In genomic region chr1:26279598-26280332, GRCh38 we compare ENCODE assay signal across 8 cellular contexts. TPM values are rescaled to one million over a fixed set of nuclear protein-coding genes. Genes with fewer than 3 reads are reported as not detected.
A peak's percentile ranks its signal among the peaks of the same experiment; 100 is the strongest.
DNase-seq lines count a peak whose midpoint lies in the region; ATAC-seq, FAIRE-seq and TF ChIP-seq lines count a peak whose summit lies in the region.

Gene SH3BGRL3, plus strand, starts transcription at chr1:26280086. Its CDS starts 70 bp downstream, at chr1:26280156.

- H3K9me3 ChIP-seq in BLaER1: no peaks in the 10 kb centered on the region
- H3K9me3 ChIP-seq in H1 (ENCODE audit: insufficient read depth in 2 of 2, low read depth in 1 of 2, low read length in 1 of 2): no peaks in the 10 kb centered on the region

- no peaks in the 10 kb centered on the region for H3K27me3 ChIP-seq in BLaER1
- no peaks in the 10 kb centered on the region for H3K27me3 ChIP-seq in H1 (replicated peaks in 1 of 4; ENCODE audit: control insufficient read depth in 3 of 4, extremely low read depth in 1 of 4, insufficient read depth in 3 of 4, low read length in 3 of 4)
- H3K27me3 ChIP-seq in mesendoderm (ENCODE audit: insufficient read depth, low read length, poor library complexity): no peaks in the 10 kb centered on the region

- H3K4me3 ChIP-seq in BLaER1 (peak within 1 kb of the TSS; percentile 86), H1 (ENCODE audit: extremely low read depth in 1 of 4, insufficient read depth in 2 of 4, low read depth in 3 of 4, low read length in 4 of 4) (peak within 1 kb of the TSS; percentile 64 to 69 (median 64)), mesendoderm (ENCODE audit: low read length) (peak within 1 kb of the TSS; percentile 50)

- peak; percentile 48 to 51 for TF ChIP-seq RAD21 in H1 (IDR thresholded peaks at IDR 0.05 in 1 of 2, conservative IDR thresholded peaks at IDR 0.05 in 1 of 2; ENCODE audit: low read depth in 2 of 2, low read length in 2 of 2)

- H2BK5ac ChIP-seq in H1 (ENCODE audit: low read depth, low read length) (peak within 1 kb of the TSS; percentile 73; the same call in 1 of the 2 replicates), mesendoderm (ENCODE audit: low read length) (no peak within 1 kb of the TSS)

- peak in 1 of 2 experiments; percentile 63; a peak in 1 of 3 replicates for TF ChIP-seq POLR2A in H1 (IDR thresholded peaks at IDR 0.05; ENCODE audit: control extremely low read depth in 1 of 2, low read depth in 2 of 2, low read length in 2 of 2)

- FAIRE-seq in H1 (lab: Jason Lieb, UNC): no peak

- peak within 1 kb of the TSS; percentile 82 for H4K5ac ChIP-seq in H1 (ENCODE audit: insufficient read length, low read depth, low read length)
- H4K5ac ChIP-seq in mesendoderm (ENCODE audit: low read length): no peak within 1 kb of the TSS

- no peak within 1 kb of the TSS for H2BK12ac ChIP-seq in H1 (ENCODE audit: low read depth, low read length)

- H3K23me2 ChIP-seq in H1 (ENCODE audit: low read depth, low read length): peaks cover 9% of the 10 kb centered on the region; the same call in 1 of the 2 replicates

- peak in 2 of 3 experiments; percentile 57 to 75; a peak in 3 of 4 replicates for TF ChIP-seq CTCF in H1 (IDR thresholded peaks at IDR 0.05; ENCODE audit: control extremely low read depth in 1 of 3, insufficient read depth in 1 of 3, low read depth in 1 of 3, low read length in 3 of 3)

- ATAC-seq in HG03460 (IDR thresholded peaks at IDR 0.05; ENCODE audit: unreplicated experiment): peak; percentile 58

- peak within 1 kb of the TSS; percentile 96 for H3K4me2 ChIP-seq in BLaER1
- H3K4me2 ChIP-seq in H1 (ENCODE audit: insufficient read depth in 1 of 2, low read depth in 2 of 2, low read length in 2 of 2): peak within 1 kb of the TSS; percentile 60 to 88
- peak within 1 kb of the TSS; percentile 78 for H3K4me2 ChIP-seq in mesendoderm (ENCODE audit: low read length)

- H3K79me1 ChIP-seq in H1 (ENCODE audit: low read depth, low read length) (no peaks in the 10 kb centered on the region), mesendoderm (ENCODE audit: low read length) (peaks cover 1% of the 10 kb centered on the region)

- H2BK120ac ChIP-seq in H1 (replicated peaks; ENCODE audit: low read depth, low read length): no peak within 1 kb of the TSS
- H2BK120ac ChIP-seq in mesendoderm (ENCODE audit: low read depth, low read length): no peak within 1 kb of the TSS

- H3K56ac ChIP-seq in H1 (replicated peaks; ENCODE audit: insufficient read length, low read depth, low read length) (peak within 1 kb of the TSS; percentile 74), mesendoderm (ENCODE audit: low read length) (peak within 1 kb of the TSS; percentile 91)

- H3K18ac ChIP-seq in H1 (ENCODE audit: extremely low read depth, low read length) (peak within 1 kb of the TSS; percentile 80), mesendoderm (ENCODE audit: low read length) (peak within 1 kb of the TSS; percentile 33)

- H3K27ac ChIP-seq in BLaER1 (peak within 1 kb of the TSS; percentile 98), H1 (ENCODE audit: low read depth, low read length) (peak within 1 kb of the TSS; percentile 26; the same call in 1 of the 2 replicates), mesendoderm (ENCODE audit: low read depth, low read length) (peak within 1 kb of the TSS; percentile 39)

- H4K20me1 ChIP-seq in BLaER1 (peaks cover 31% of the 10 kb centered on the region), H1 (replicated peaks in 1 of 2; ENCODE audit: control insufficient read depth in 1 of 2, insufficient read depth in 2 of 2, low read length in 2 of 2) (peaks cover 6 to 17% of the 10 kb centered on the region in 2 experiments)

- H2AFZ ChIP-seq in H1 (ENCODE audit: low read length): no peak within 1 kb of the TSS

- H2BK15ac ChIP-seq in H1 (ENCODE audit: low read length) (peak within 1 kb of the TSS; percentile 88; the same call in 1 of the 2 replicates), mesendoderm (replicated peaks; ENCODE audit: low read depth) (no peak within 1 kb of the TSS)

- DNase-seq in GM19238 (ENCODE audit: insufficient read length, low spot score) (peak; percentile 89), NOMO-1 (lab: John Stamatoyannopoulos, UW; ENCODE audit: unreplicated experiment in 2 of 2) (peak; percentile 87 to 93), H1 (ENCODE audit: low read depth in 1 of 2, low spot score in 2 of 2) (peak in 1 of 2 experiments; percentile 85), mesendoderm (peak; percentile 93)
- peak in 2 of 3 experiments; percentile 74 to 79 for DNase-seq in activated CD8-positive, alpha-beta memory T cell treated with anti-CD3 and anti-CD28 coated beads for 48 hours (ENCODE audit: low read depth in 2 of 3, low spot score in 2 of 3)
- DNase-seq in stimulated activated CD8-positive, alpha-beta memory T cell treated with anti-CD3 and anti-CD28 coated beads, Interleukin-15, amount 100 ng/mL, for 1 hour (ENCODE audit: low read depth): peak; percentile 61

- H3K4me1 ChIP-seq in BLaER1: peaks cover 89% of the 10 kb centered on the region
- H3K4me1 ChIP-seq in H1 (replicated peaks in 1 of 4; ENCODE audit: control insufficient read depth in 3 of 4, insufficient read depth in 4 of 4, low read length in 3 of 4): peaks cover 10 to 33% (median 21%) of the 10 kb centered on the region in 4 experiments
- H3K4me1 ChIP-seq in mesendoderm (ENCODE audit: control insufficient read depth, low read depth, low read length): peaks cover 13% of the 10 kb centered on the region

- H3K36me3 ChIP-seq in BLaER1: peaks cover 67% of the 10 kb centered on the region
- H3K36me3 ChIP-seq in H1 (ENCODE audit: control insufficient read depth in 2 of 4, insufficient read depth in 4 of 4, low read length in 3 of 4): peaks cover 18 to 25% (median 22%) of the 10 kb centered on the region in 4 experiments
- peaks cover 15% of the 10 kb centered on the region for H3K36me3 ChIP-seq in mesendoderm (ENCODE audit: control insufficient read depth, insufficient read depth, low read length)

- H3K23ac ChIP-seq in H1 (ENCODE audit: insufficient read length): no peak within 1 kb of the TSS
- H3K23ac ChIP-seq in mesendoderm (ENCODE audit: low read length): peak within 1 kb of the TSS; percentile 75

- peak within 1 kb of the TSS; percentile 79 for H3K4ac ChIP-seq in H1 (replicated peaks; ENCODE audit: insufficient read length, low read depth, low read length)
- no peak within 1 kb of the TSS for H3K4ac ChIP-seq in mesendoderm (ENCODE audit: low read depth, low read length)

- no peak for TF ChIP-seq EP300 in H1 (IDR thresholded peaks at IDR 0.05; ENCODE audit: borderline replicate concordance in 1 of 2, low read depth in 2 of 2, low read length in 2 of 2)

- H4K8ac ChIP-seq in H1 (ENCODE audit: extremely low read depth, insufficient read depth, low read length) (peak within 1 kb of the TSS; percentile 84), mesendoderm (ENCODE audit: low read depth, low read length) (no peak within 1 kb of the TSS)

- H2AK5ac ChIP-seq in H1 (ENCODE audit: low read depth, low read length): no peak within 1 kb of the TSS; the same call in 1 of the 2 replicates
- peak within 1 kb of the TSS; percentile 0 for H2AK5ac ChIP-seq in mesendoderm (ENCODE audit: low read length)

- H3K79me2 ChIP-seq in H1 (ENCODE audit: control insufficient read depth in 1 of 2, insufficient read depth in 2 of 2, low read length in 2 of 2): peaks cover 0 to 5% of the 10 kb centered on the region in 2 experiments; a peak in 1 of 4 replicates
- no peaks in the 10 kb centered on the region for H3K79me2 ChIP-seq in mesendoderm (ENCODE audit: control insufficient read depth, insufficient read depth, low read length)

- H3K9ac ChIP-seq in BLaER1: peak within 1 kb of the TSS; percentile 89
- peak within 1 kb of the TSS in 3 of 4 experiments; percentile 50 to 54 (median 53); a peak in 5 of 7 replicates for H3K9ac ChIP-seq in H1 (replicated peaks in 1 of 4; ENCODE audit: extremely low read depth in 1 of 4, low read depth in 3 of 4, low read length in 3 of 4)
- peak within 1 kb of the TSS; percentile 70 for H3K9ac ChIP-seq in mesendoderm (ENCODE audit: low read length)

- POLR2A ChIA-PET in H1 (lab: Charles Lee; ENCODE audit: partially characterized antibody): interaction anchor here (0.6 to 4.0 kb wide), 25 partner anchors 9 to 209 kb away, joined by 3 to 27 read pairs (median 4); partner anchors contain the start of genes CATSPER4, CD52, CNKSR1 and HMGN2

- no peak within 1 kb of the TSS for H2BK20ac ChIP-seq in H1 (ENCODE audit: low read length)

- CTCF ChIA-PET in H1 (lab: Charles Lee; ENCODE audit: partially characterized antibody): interaction anchor here (0.6 to 39.7 kb wide), 20 partner anchors 9 to 320 kb away, joined by 3 to 1530 read pairs (median 4); partner anchors contain the start of genes CATSPER4, CD52, CEP85 and CNKSR1

- no peak within 1 kb of the TSS for H3K14ac ChIP-seq in H1 (ENCODE audit: insufficient read length)

- H4K91ac ChIP-seq in H1 (replicated peaks; ENCODE audit: insufficient read length, low read length): peak within 1 kb of the TSS; percentile 15

- WGBS in H1 (ENCODE audit: extremely low coverage in 1 of 2, insufficient coverage in 1 of 2, insufficient read length in 1 of 2, insufficient replicate concordance in 2 of 2, low coverage in 1 of 2, low lambda C conversion rate in 2 of 2, missing lambda C conversion rate in 1 of 2), 2 experiments: 1% methylated on average over 54 of the region's 65 CpGs; no CpG with 5 or more reads in 1 of the 2 experiments
- WGBS in mesendoderm (ENCODE audit: extremely low coverage, insufficient coverage, low lambda C conversion rate): no CpG with 5 or more reads among the region's 65 CpGs

TF ChIP-seq in H1, 55 proteins besides CTCF, POLR2A, EP300 and RAD21 (continues in another document):
- TF ChIP-seq TAF1 (IDR thresholded peaks at IDR 0.05; ENCODE audit: low read depth, low read length) (peak; percentile 65), GABPA (IDR thresholded peaks at IDR 0.05; ENCODE audit: borderline replicate concordance, insufficient read depth, low read length) (0 out of 2 replicates have a peak, but pooled peaks have one; percentile 13), POLR2AphosphoS5 (IDR thresholded peaks at IDR 0.05; ENCODE audit: low read depth, low read length) (peak; percentile 76), BACH1 (IDR thresholded peaks at IDR 0.05; ENCODE audit: low read length) (peak; percentile 33; the same call in 1 of the 2 replicates), CREB1 (IDR thresholded peaks at IDR 0.05) (peak; percentile 63), TAF7 (optimal IDR thresholded peaks at IDR 0.05; ENCODE audit: borderline replicate concordance, low read depth, low read length) (peak; percentile 67), TBP (IDR thresholded peaks at IDR 0.05; ENCODE audit: low read depth, low read length) (no peak)

RNA-seq across cellular contexts. Expression of gene SH3BGRL3, which starts in this region (rescaled TPM):
- 77.8 and 84.4 TPM in 2 replicates for total RNA-seq in H1 (2021; fragmentation: NEBNext Ultra II Directional; extraction: Animal tissue kit (Norgen Biotek cat#: 25700))
- 107 and 120 TPM in 2 replicates for polyA plus RNA-seq in H1 (2011; rRNA removed)
- 40.4 TPM for polyA plus RNA-seq in H1 (2011; cell fraction: cytosol; rRNA removed)
- polyA plus RNA-seq in H1 (2011; cell fraction: nucleus; rRNA removed): 52.7 TPM
- 105 to 143 TPM (median 123 TPM) in 4 replicates for polyA plus RNA-seq in H1 (2012, experiment 1 of 2)
- 118 TPM for polyA plus RNA-seq in H1 (2012, experiment 2 of 2)
- 78.7 TPM for polyA plus RNA-seq in H1 (2013, experiment 1 of 2)
- polyA plus RNA-seq in H1 (2013, experiment 2 of 2): 82.7 TPM
- 49.1 and 61.0 TPM in 2 replicates for polyA minus RNA-seq in H1 (2011; rRNA and poly(A)+ RNA removed)
- polyA minus RNA-seq in H1 (2011; cell fraction: cytosol; rRNA and poly(A)+ RNA removed): 55.9 TPM
- polyA minus RNA-seq in H1 (2011; cell fraction: nucleus; rRNA and poly(A)+ RNA removed): 46.7 TPM
- polyA plus RNA-seq in mesendoderm (2013, experiment 1 of 2): 80.4 TPM
- 79.4 TPM for polyA plus RNA-seq in mesendoderm (2013, experiment 2 of 2)

Comparison
In these comparisons a context has a peak if more than half of its experiments do, and no peak if none do; other contexts are left out.
1. H3K27ac ChIP-seq: peak in every context shown above with its lines; median percentile 98 in BLaER1; 39 in mesendoderm; 26 in H1.